Comparison of ENCODE assay signal across 1 cellular context in genomic region chr9:97487107-97487506, GRCh38.
TF ChIP-seq lines count a peak whose summit lies in the region.

No MANE protein-coding gene starts in this region.

TF ChIP-seq in IMR-90, 13 proteins besides CTCF, POLR2A, EP300 and RAD21 (continued from another document):
- TF ChIP-seq ELK1 (IDR thresholded peaks at IDR 0.05; ENCODE audit: borderline replicate concordance, low read depth, low read length) (no peak), MAFK (IDR thresholded peaks at IDR 0.05; ENCODE audit: low read depth, low read length) (no peak)
